Comparison of ENCODE assay signal across 8 cellular contexts in genomic region chr6:43113431-43114260, GRCh38. TPM values are rescaled to one million over a fixed set of nuclear protein-coding genes. Genes with fewer than 3 reads are reported as not detected.
A peak's percentile ranks its signal among the peaks of the same experiment; 100 is the strongest.
DNase-seq lines count a peak whose midpoint lies in the region; ATAC-seq lines count a peak whose summit lies in the region.
"Had no signal": no experiment of that assay in that cellular context is flagged by ENCODE, and none has a peak within 500 bp of the region (broad histone marks: within the 10 kb centered on the region; RNA-seq: fewer than 3 reads in every experiment).

No MANE protein-coding gene starts in this region.

- no peak overlapping the region for H4K5ac ChIP-seq in mesendoderm (ENCODE audit: low read length)

- H3K56ac ChIP-seq in mesendoderm (ENCODE audit: low read length), result peak overlapping the region; percentile 80

- no peak for ATAC-seq in HG03521 (IDR thresholded peaks at IDR 0.05; ENCODE audit: unreplicated experiment)
- ATAC-seq: gastrocnemius medialis had no signal

- no peak overlapping the region for H4K8ac ChIP-seq in mesendoderm (ENCODE audit: low read depth, low read length)

- H3K23ac ChIP-seq in mesendoderm (ENCODE audit: low read length), result no peak overlapping the region

- H3K79me1 ChIP-seq in mesendoderm (ENCODE audit: low read length), result peaks cover 33% of the 10 kb centered on the region

- no CpG with 5 or more reads among the region's 12 CpGs for WGBS in mesendoderm (ENCODE audit: extremely low coverage, insufficient coverage, low lambda C conversion rate)

- peaks cover 7% of the 10 kb centered on the region; the same call in 1 of the 2 replicates for H3K4me1 ChIP-seq in SJCRH30
- peaks cover 12% of the 10 kb centered on the region for H3K4me1 ChIP-seq in mesendoderm (ENCODE audit: control insufficient read depth, low read depth, low read length)
- H3K4me1 ChIP-seq: gastrocnemius medialis had no signal

- no peak overlapping the region for H2BK15ac ChIP-seq in mesendoderm (replicated peaks; ENCODE audit: low read depth)

- no peaks in the 10 kb centered on the region for H3K9me3 ChIP-seq in SJCRH30 (replicated peaks)
- H3K9me3 ChIP-seq: gastrocnemius medialis had no signal

- H3K27ac ChIP-seq in SJCRH30, result peak overlapping the region; percentile 46
- peak overlapping the region; percentile 62 for H3K27ac ChIP-seq in mesendoderm (ENCODE audit: low read depth, low read length)
- H3K27ac ChIP-seq: gastrocnemius medialis had no signal

- H3K4ac ChIP-seq in mesendoderm (ENCODE audit: low read depth, low read length), result peak overlapping the region; percentile 88

- H3K9ac ChIP-seq in mesendoderm (ENCODE audit: low read length), result peak overlapping the region; percentile 0

- DNase-seq in DMS53 treated with DMSO at 0.1 percent for 48 hours (lab: John Stamatoyannopoulos, UW; ENCODE audit: unreplicated experiment), result peak; percentile 32
- no peak for DNase-seq in SJCRH30
- DNase-seq in mesendoderm, result peak; percentile 40
- DNase-seq in hippocampal formation (lab: John Stamatoyannopoulos, UW), result no peak
- DNase-seq in activated CD8-positive, alpha-beta memory T cell treated with anti-CD3 and anti-CD28 coated beads, Interleukin-2, amount 50 U/mL, for 48 hours, result no peak
- DNase-seq: gastrocnemius medialis, SHP77 treated with DMSO at 0.1 percent for 48 hours had no signal

- H3K79me2 ChIP-seq in mesendoderm (ENCODE audit: control insufficient read depth, insufficient read depth, low read length), result peaks cover 52% of the 10 kb centered on the region

- H3K4me3 ChIP-seq in SJCRH30 (no peak overlapping the region), mesendoderm (ENCODE audit: low read length) (no peak overlapping the region)
- H3K4me3 ChIP-seq: gastrocnemius medialis had no signal

- H3K27me3 ChIP-seq in SJCRH30 (no peaks in the 10 kb centered on the region), mesendoderm (ENCODE audit: insufficient read depth, low read length, poor library complexity) (no peaks in the 10 kb centered on the region)
- H3K27me3 ChIP-seq: gastrocnemius medialis had no signal

- H3K36me3 ChIP-seq in SJCRH30, result no peaks in the 10 kb centered on the region
- no peaks in the 10 kb centered on the region for H3K36me3 ChIP-seq in mesendoderm (ENCODE audit: control insufficient read depth, insufficient read depth, low read length)
- H3K36me3 ChIP-seq: gastrocnemius medialis had no signal

- no peak overlapping the region for H2AK5ac ChIP-seq in mesendoderm (ENCODE audit: low read length)

- no peak overlapping the region for H3K4me2 ChIP-seq in mesendoderm (ENCODE audit: low read length)

- peak overlapping the region; percentile 83 for H3K18ac ChIP-seq in mesendoderm (ENCODE audit: low read length)

- H2BK120ac ChIP-seq in mesendoderm (ENCODE audit: low read depth, low read length), result no peak overlapping the region

- peak overlapping the region; percentile 0 for H2BK5ac ChIP-seq in mesendoderm (ENCODE audit: low read length)

RNA-seq across cellular contexts. Expression of gene PTK7, which starts 37.5 kb away (rescaled TPM):
- 84.2 and 88.3 TPM in 2 replicates for total RNA-seq in SJCRH30 (2014; rRNA removed; shearing (Covaris generic))
- polyA plus RNA-seq in mesendoderm (2013, experiment 1 of 2), result 62.6 TPM
- polyA plus RNA-seq in mesendoderm (2013, experiment 2 of 2), result 63.6 TPM

RNA-seq across cellular contexts. Expression of gene KLC4, which starts 54.2 kb away (rescaled TPM):
- total RNA-seq in SJCRH30 (2014; rRNA removed; shearing (Covaris generic)), result 10.5 and 13.2 TPM in 2 replicates
- 11.9 TPM for polyA plus RNA-seq in mesendoderm (2013, experiment 1 of 2)
- 12.4 TPM for polyA plus RNA-seq in mesendoderm (2013, experiment 2 of 2)

RNA-seq across cellular contexts. Expression of gene MRPL2, which starts 54.4 kb away (rescaled TPM):
- 25.8 and 26.2 TPM in 2 replicates for total RNA-seq in SJCRH30 (2014; rRNA removed; shearing (Covaris generic))
- 59.0 TPM for polyA plus RNA-seq in mesendoderm (2013, experiment 1 of 2)
- 62.6 TPM for polyA plus RNA-seq in mesendoderm (2013, experiment 2 of 2)

RNA-seq across cellular contexts. Expression of gene SRF, which starts 57.4 kb away (rescaled TPM):
- 23.5 and 25.8 TPM in 2 replicates for total RNA-seq in SJCRH30 (2014; rRNA removed; shearing (Covaris generic))
- polyA plus RNA-seq in mesendoderm (2013, experiment 1 of 2), result 73.6 TPM
- polyA plus RNA-seq in mesendoderm (2013, experiment 2 of 2), result 75.9 TPM

RNA-seq across cellular contexts. Expression of gene CUL7, which starts 60.0 kb away (rescaled TPM):
- total RNA-seq in SJCRH30 (2014; rRNA removed; shearing (Covaris generic)), result 14.8 and 15.2 TPM in 2 replicates
- 5.4 TPM for polyA plus RNA-seq in mesendoderm (2013, experiment 1 of 2)
- 5.2 TPM for polyA plus RNA-seq in mesendoderm (2013, experiment 2 of 2)

Comparison
In these comparisons a context has a peak if more than half of its experiments do, and no peak if none do; other contexts are left out.
1. DNase-seq: peak in DMS53 treated with DMSO at 0.1 percent for 48 hours (single experiment) and mesendoderm (single experiment); none in SJCRH30 (0 of 2), hippocampal formation (0 of 2) and activated CD8-positive, alpha-beta memory T cell treated with anti-CD3 and anti-CD28 coated beads, Interleukin-2, amount 50 U/mL, for 48 hours (single experiment).